Comparison of ENCODE assay signal across 11 cellular contexts in the genomic region with DNA sequence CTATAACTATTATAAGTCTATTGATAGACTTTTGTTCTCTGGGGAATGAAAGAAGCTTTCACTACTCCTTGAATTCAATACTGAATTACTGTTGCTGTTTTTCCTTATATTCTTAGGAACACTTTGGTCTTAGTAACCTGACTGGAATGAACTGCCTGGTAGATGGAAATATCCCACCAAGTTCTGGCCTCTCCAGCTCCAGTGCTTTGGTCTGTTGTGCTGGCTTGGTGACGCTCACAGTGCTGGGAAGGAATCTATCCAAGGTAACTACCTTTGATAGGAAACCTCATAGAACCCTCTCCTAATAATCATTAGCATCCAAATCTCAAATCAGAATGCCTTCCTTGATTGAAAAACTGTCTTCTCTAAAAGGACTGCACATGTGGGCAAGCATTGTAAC.
"Had no signal": no experiment of that assay in that cellular context is flagged by ENCODE, and none has a peak within 500 bp of the region (broad histone marks: within the 10 kb centered on the region; RNA-seq: fewer than 3 reads in every experiment).

No MANE protein-coding gene starts in this region.

- H3K27me3 Mint-ChIP-seq: activated CD4-positive, alpha-beta memory T cell treated with anti-CD3 and anti-CD28 coated beads, Interleukin-2, amount 10 ng/mL, durations not matched to agents 7 days and 5 days; central memory CD8-positive, alpha-beta T cell; dendritic cell treated with granulocyte-macrophage colony-stimulating factor and Interleukin-4, amounts not matched to agents 40 ng/mL and 50 ng/mL, for 4 days; effector memory CD8-positive, alpha-beta T cell had no signal

- H3K9me3 Mint-ChIP-seq: activated CD4-positive, alpha-beta memory T cell treated with anti-CD3 and anti-CD28 coated beads, Interleukin-2, amount 10 ng/mL, durations not matched to agents 7 days and 5 days; activated T-cell treated with anti-CD3 and anti-CD28 coated beads, Interleukin-2, amount 50 U/mL, for 72 hours; central memory CD8-positive, alpha-beta T cell; dendritic cell treated with granulocyte-macrophage colony-stimulating factor and Interleukin-4, amounts not matched to agents 40 ng/mL and 50 ng/mL, for 4 days; effector memory CD8-positive, alpha-beta T cell had no signal

- H3K4me3 ChIP-seq: body of pancreas, tibial nerve had no signal

- H3K27me3 ChIP-seq: body of pancreas, tibial nerve had no signal

- H3K27ac ChIP-seq: body of pancreas, epithelial cell of prostate had no signal

- DNase-seq: activated CD4-positive, alpha-beta memory T cell treated with anti-CD3 and anti-CD28 coated beads, Interleukin-2, amount 10 ng/mL, durations not matched to agents 7 days and 5 days; activated naive CD4-positive, alpha-beta T cell; activated T-cell treated with anti-CD3 and anti-CD28 coated beads, Interleukin-2, amount 50 U/mL, for 72 hours; effector memory CD8-positive, alpha-beta T cell; mammary epithelial cell; stimulated activated CD4-positive, alpha-beta T cell treated with anti-CD3 and anti-CD28 coated beads, Interleukin-4, amount 100 ng/mL, for 4 hours had no signal

- H3K27ac Mint-ChIP-seq: activated CD4-positive, alpha-beta memory T cell treated with anti-CD3 and anti-CD28 coated beads, Interleukin-2, amount 10 ng/mL, durations not matched to agents 7 days and 5 days; activated T-cell treated with anti-CD3 and anti-CD28 coated beads, Interleukin-2, amount 50 U/mL, for 72 hours; dendritic cell treated with granulocyte-macrophage colony-stimulating factor and Interleukin-4, amounts not matched to agents 40 ng/mL and 50 ng/mL, for 4 days; effector memory CD8-positive, alpha-beta T cell had no signal

- H3K9me3 ChIP-seq: body of pancreas, tibial nerve had no signal

- H3K4me3 Mint-ChIP-seq: activated CD4-positive, alpha-beta memory T cell treated with anti-CD3 and anti-CD28 coated beads, Interleukin-2, amount 10 ng/mL, durations not matched to agents 7 days and 5 days; activated T-cell treated with anti-CD3 and anti-CD28 coated beads, Interleukin-2, amount 50 U/mL, for 72 hours; central memory CD8-positive, alpha-beta T cell; dendritic cell treated with granulocyte-macrophage colony-stimulating factor and Interleukin-4, amounts not matched to agents 40 ng/mL and 50 ng/mL, for 4 days; effector memory CD8-positive, alpha-beta T cell had no signal
